In genomic region chrX:154734101-154734781, GRCh38 we compare ENCODE assay signal across 8 cellular contexts. TPM values are rescaled to one million over a fixed set of nuclear protein-coding genes. Genes with fewer than 3 reads are reported as not detected.
A peak's percentile ranks its signal among the peaks of the same experiment; 100 is the strongest.
DNase-seq lines count a peak whose midpoint lies in the region; ATAC-seq, FAIRE-seq and TF ChIP-seq lines count a peak whose summit lies in the region.

No MANE protein-coding gene starts in this region.

- H3K27ac ChIP-seq in A549, result peak overlapping the region; percentile 63 to 80
- H3K27ac ChIP-seq in kidney (ENCODE audit: low read depth in 2 of 2, low read length in 2 of 2), result peak overlapping the region; percentile 51 to 89
- H3K27ac ChIP-seq in substantia nigra (ENCODE audit: low read depth, low read length, poor library complexity, severe bottlenecking), result peak overlapping the region; percentile 30

- 57% methylated on average over 7 of the region's 8 CpGs for WGBS in A549 (ENCODE audit: missing lambda C conversion rate)

- H3K4me2 ChIP-seq in A549, result peak overlapping the region; percentile 41

- H3K4me3 ChIP-seq in A549 (no peak overlapping the region), kidney (ENCODE audit: low read length in 2 of 2) (no peak overlapping the region)

- no peak for TF ChIP-seq CTCF in A549 (IDR thresholded peaks at IDR 0.05)
- TF ChIP-seq CTCF in kidney (IDR thresholded peaks at IDR 0.05; ENCODE audit: borderline replicate concordance, extremely low read depth, insufficient read depth), result no peak

- H3K9me3 ChIP-seq in A549 (no peaks in the 10 kb centered on the region), kidney (ENCODE audit: control insufficient read depth in 1 of 2, low read length in 2 of 2) (no peaks in the 10 kb centered on the region)

- no peak for TF ChIP-seq RAD21 in A549 (conservative IDR thresholded peaks at IDR 0.05 in 1 of 2, IDR thresholded peaks at IDR 0.05 in 1 of 2)

- no peak for TF ChIP-seq EP300 in A549 (IDR thresholded peaks at IDR 0.05)

- no peaks in the 10 kb centered on the region for H3K36me3 ChIP-seq in kidney (ENCODE audit: control insufficient read depth in 1 of 2, insufficient read depth in 2 of 2, low read length in 2 of 2)

- CTCF ChIA-PET in A549 (lab: Yijun Ruan, JAX), result interaction anchor here (2.8 kb wide), 1 partner anchor 15 kb away, joined by 14 read pairs; no protein-coding TSS in a partner anchor

- H3K9me3 Mint-ChIP-seq in activated naive CD4-positive, alpha-beta T cell treated with anti-CD3 and anti-CD28 coated beads, Interleukin-2, amount 50 U/mL, for 72 hours, result no peaks in the 10 kb centered on the region

- peak; percentile 55 to 57; a peak in 4 of 6 replicates for ATAC-seq in A549
- peak; percentile 50 for ATAC-seq in HG03103 (IDR thresholded peaks at IDR 0.05; ENCODE audit: low read depth, unreplicated experiment)
- ATAC-seq in activated naive CD4-positive, alpha-beta T cell treated with anti-CD3 and anti-CD28 coated beads, Interleukin-2, amount 50 U/mL, for 72 hours, result peak; percentile 49 to 73
- no peak for ATAC-seq in GM18873 (IDR thresholded peaks at IDR 0.05; ENCODE audit: low FRiP score, unreplicated experiment)

- peaks cover 0 to 9% of the 10 kb centered on the region in 2 donors for H3K36me3 Mint-ChIP-seq in activated naive CD4-positive, alpha-beta T cell treated with anti-CD3 and anti-CD28 coated beads, Interleukin-2, amount 50 U/mL, for 72 hours

- no peak overlapping the region for H3K9ac ChIP-seq in kidney (ENCODE audit: low read length in 2 of 2)

- POLR2A ChIA-PET in A549 (lab: Yijun Ruan, JAX), result interaction anchor here (0.5 kb wide), 1 partner anchor 22 kb away, joined by 3 read pairs; no protein-coding TSS in a partner anchor

- FAIRE-seq in A549 (lab: Jason Lieb, UNC), result no peak
- no peak for FAIRE-seq in kidney (lab: Jason Lieb, UNC)

- H3K4me1 ChIP-seq in A549 (peaks cover 64% of the 10 kb centered on the region), kidney (ENCODE audit: control insufficient read depth in 1 of 2, insufficient read depth in 1 of 2, low read depth in 1 of 2, low read length in 2 of 2) (peaks cover 23 to 25% of the 10 kb centered on the region in 2 donors)

- H3K27ac Mint-ChIP-seq in activated naive CD4-positive, alpha-beta T cell treated with anti-CD3 and anti-CD28 coated beads, Interleukin-2, amount 50 U/mL, for 72 hours, result peak overlapping the region; percentile 17 to 78

- TF ChIP-seq POLR2A in A549 (IDR thresholded peaks at IDR 0.05; ENCODE audit: low read length), result no peak

- intact Hi-C loops in kidney (cut with DNase I), result no loop called here

- peak in 1 of 2 experiments; percentile 19 for DNase-seq in A549 (ENCODE audit: low read depth in 1 of 2, low spot score in 1 of 2)
- DNase-seq in activated naive CD4-positive, alpha-beta T cell treated with anti-CD3 and anti-CD28 coated beads, Interleukin-2, amount 50 U/mL, for 72 hours (ENCODE audit: low spot score in 2 of 2), result no peak
- DNase-seq in kidney, result no peak
- peak in 21 of 49 donors; percentile 6 to 56 (median 27) for DNase-seq in substantia nigra (lab: John Stamatoyannopoulos, UW)
- no peak for DNase-seq in AG08396 (ENCODE audit: low spot score)
- no peak for DNase-seq in NCI-H774 (lab: John Stamatoyannopoulos, UW)

TF ChIP-seq in A549, 52 proteins besides CTCF, POLR2A, EP300 and RAD21:
- no peak for TF ChIP-seq JUN (IDR thresholded peaks at IDR 0.05)
- no peak for TF ChIP-seq FOSL2 (IDR thresholded peaks at IDR 0.05)
- TF ChIP-seq FOSL2 (CRISPR knock-in tag; IDR thresholded peaks at IDR 0.05), result peak; percentile 28; the same call in 1 of the 2 replicates

RNA-seq across cellular contexts. Expression of gene GAB3, which starts 16.6 kb away (rescaled TPM):
- polyA plus RNA-seq in A549 (2011; rRNA removed) (0.39 and 0.56 TPM in 2 replicates), A549 (2017; fragmentation: RNase III; extraction: RNeasy Plus Mini Kit Qiagen cat#74134 plus additional on column Dnase treatment) (0.13 to 0.21 TPM (median 0.15 TPM) in 3 replicates), kidney (ENCODE audit: insufficient read depth, low read depth, low replicate concordance) (0.95 TPM)
- polyA plus RNA-seq in A549 (2012; cell fraction: cytosol; rRNA removed), result 0.12 and 0.19 TPM in 2 replicates
- 0.56 and 0.72 TPM in 2 replicates for polyA plus RNA-seq in A549 (2012; cell fraction: nucleus; rRNA removed)
- 0.58 and 0.99 TPM in 2 replicates for polyA minus RNA-seq in A549 (2011; rRNA and poly(A)+ RNA removed)
- 1 to 10 TPM; 3.3 to 4.0 TPM for total RNA-seq in activated naive CD4-positive, alpha-beta T cell treated with anti-CD3 and anti-CD28 coated beads, Interleukin-2, amount 50 U/mL, for 72 hours
- total RNA-seq in kidney, result 6.4 TPM

RNA-seq across cellular contexts. Expression of gene DKC1, which starts 28.4 kb away (rescaled TPM):
- polyA plus RNA-seq in A549 (2011; rRNA removed) (137 and 209 TPM in 2 replicates), A549 (2017; fragmentation: RNase III; extraction: RNeasy Plus Mini Kit Qiagen cat#74134 plus additional on column Dnase treatment) (165 to 190 TPM (median 166 TPM) in 3 replicates), kidney (ENCODE audit: insufficient read depth, low read depth, low replicate concordance) (21.7 TPM)
- 88.4 and 101 TPM in 2 replicates for polyA plus RNA-seq in A549 (2012; cell fraction: cytosol; rRNA removed)
- polyA plus RNA-seq in A549 (2012; cell fraction: nucleus; rRNA removed), result 65.4 and 111 TPM in 2 replicates
- polyA minus RNA-seq in A549 (2011; rRNA and poly(A)+ RNA removed), result 113 and 122 TPM in 2 replicates
- 100 to 1,000 TPM; 112 to 120 TPM for total RNA-seq in activated naive CD4-positive, alpha-beta T cell treated with anti-CD3 and anti-CD28 coated beads, Interleukin-2, amount 50 U/mL, for 72 hours
- 35.7 TPM for total RNA-seq in kidney
